Comparison of ENCODE assay signal across 8 cellular contexts in the genomic region with DNA sequence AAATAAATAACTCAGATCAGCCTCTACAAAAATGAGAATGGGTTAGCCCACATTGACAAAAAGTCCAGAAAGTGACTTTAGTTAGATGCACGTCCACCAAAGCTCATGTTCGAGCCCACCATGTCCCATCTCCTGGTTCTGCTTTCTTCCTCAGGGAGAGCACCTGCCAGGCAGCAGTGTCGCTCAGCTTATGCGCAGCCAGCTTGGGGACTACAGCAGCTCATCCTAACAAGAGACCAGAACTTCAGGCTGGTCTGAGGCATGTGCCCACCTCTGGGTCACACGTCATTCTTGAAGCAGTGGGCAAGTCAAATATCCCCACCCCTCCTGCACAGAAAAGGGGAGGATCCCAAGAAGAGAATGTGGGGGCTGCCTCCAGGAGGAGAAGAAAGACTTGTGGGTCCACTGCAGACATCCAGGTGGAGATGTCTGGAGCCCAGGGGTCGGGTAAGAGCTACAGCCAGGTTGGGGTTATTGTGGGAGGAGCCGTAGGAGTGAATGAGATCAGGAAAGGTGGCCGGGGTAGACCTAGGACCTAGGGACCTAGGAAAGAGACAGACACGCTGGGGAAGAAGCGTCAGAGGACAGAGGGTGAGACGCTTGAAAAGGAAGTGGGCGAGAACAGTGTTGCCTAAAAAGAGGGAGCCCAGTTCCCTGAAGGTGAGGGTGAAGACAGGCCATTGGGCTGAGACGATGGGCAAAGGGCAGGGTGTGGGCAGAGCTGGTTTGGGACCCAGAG. TPM values are rescaled to one million over a fixed set of nuclear protein-coding genes. Genes with fewer than 3 reads are reported as not detected.
A peak's percentile ranks its signal among the peaks of the same experiment; 100 is the strongest.
DNase-seq lines count a peak whose midpoint lies in the region; ATAC-seq, FAIRE-seq and TF ChIP-seq lines count a peak whose summit lies in the region.

No MANE protein-coding gene starts in this region.

- TF ChIP-seq CTCF in foreskin fibroblast (IDR thresholded peaks at IDR 0.05; ENCODE audit: low read depth, low read length), result no peak

- peak overlapping the region; percentile 35 for H3K14ac ChIP-seq in trophoblast cell (ENCODE audit: low read length)

- H2BK5ac ChIP-seq in trophoblast cell (ENCODE audit: low read depth, low read length, poor library complexity), result no peak overlapping the region

- no peak overlapping the region for H4K12ac ChIP-seq in trophoblast cell (ENCODE audit: low read depth, low read length)

- H3K9me3 ChIP-seq in SJCRH30 (replicated peaks) (no peaks in the 10 kb centered on the region), trophoblast cell (ENCODE audit: insufficient read depth, low read depth, low read length) (no peaks in the 10 kb centered on the region)

- ATAC-seq in HG03196 (IDR thresholded peaks at IDR 0.05; ENCODE audit: unreplicated experiment) (no peak), GM21723 (IDR thresholded peaks at IDR 0.05; ENCODE audit: unreplicated experiment) (no peak)

- FAIRE-seq in GM12891 (lab: Jason Lieb, UNC), result peak; percentile 23

- peak overlapping the region; percentile 76 for H3K4me2 ChIP-seq in trophoblast cell (ENCODE audit: low read length)

- no peak for TF ChIP-seq POLR2A in GM12891 (IDR thresholded peaks at IDR 0.05; ENCODE audit: low read depth, low read length)

- peak overlapping the region; percentile 6 for H3K18ac ChIP-seq in trophoblast cell (ENCODE audit: low read length)

- H3K4me1 ChIP-seq in SJCRH30, result no peaks in the 10 kb centered on the region
- H3K4me1 ChIP-seq in trophoblast cell (ENCODE audit: control insufficient read depth in 1 of 2, insufficient read depth in 2 of 2, low read length in 2 of 2), result peaks cover 12 to 18% of the 10 kb centered on the region in 2 experiments

- no CpG with 5 or more reads among the region's 13 CpGs for WGBS in trophoblast cell (ENCODE audit: extremely low coverage, insufficient coverage, insufficient read length)

- no peak overlapping the region for H2BK12ac ChIP-seq in trophoblast cell (ENCODE audit: low read length)

- no peak overlapping the region for H3K4ac ChIP-seq in trophoblast cell (ENCODE audit: low read depth, low read length)

- no peaks in the 10 kb centered on the region for H3K27me3 ChIP-seq in SJCRH30
- H3K27me3 ChIP-seq in trophoblast cell (ENCODE audit: insufficient read depth, low read length), result no peaks in the 10 kb centered on the region

- H3K79me1 ChIP-seq in trophoblast cell (ENCODE audit: low read length), result peaks cover 9% of the 10 kb centered on the region

- H3K9ac ChIP-seq in trophoblast cell (ENCODE audit: low read length), result peak overlapping the region; percentile 6

- peak overlapping the region; percentile 20 for H4K8ac ChIP-seq in trophoblast cell (ENCODE audit: low read depth, low read length)

- H3K4me3 ChIP-seq in SJCRH30 (peak overlapping the region; percentile 64), foreskin fibroblast (ENCODE audit: low read depth in 1 of 2, low read length in 2 of 2) (peak overlapping the region; percentile 74 to 84), trophoblast cell (ENCODE audit: low read depth, low read length) (peak overlapping the region; percentile 63)

- peaks cover 2% of the 10 kb centered on the region for H3K79me2 ChIP-seq in trophoblast cell (ENCODE audit: control insufficient read depth, insufficient read depth, low read length, poor library complexity)

- no peak overlapping the region for H2BK120ac ChIP-seq in trophoblast cell (ENCODE audit: insufficient read depth, low read length, poor library complexity)

- no peak overlapping the region for H3K23ac ChIP-seq in trophoblast cell (ENCODE audit: low read length)

- peak overlapping the region; percentile 58 for H4K91ac ChIP-seq in trophoblast cell (ENCODE audit: low read depth, low read length)

- H3K27ac ChIP-seq in SJCRH30, result peak overlapping the region; percentile 8; the same call in 1 of the 2 replicates
- H3K27ac ChIP-seq in trophoblast cell (ENCODE audit: low read depth, low read length), result peak overlapping the region; percentile 24

- DNase-seq in GM12891 (ENCODE audit: insufficient read length, low spot score) (no peak), SJCRH30 (no peak), foreskin fibroblast (no peak), trophoblast cell (no peak), NCI-H128 (lab: John Stamatoyannopoulos, UW; ENCODE audit: unreplicated experiment) (no peak), occipital lobe (lab: John Stamatoyannopoulos, UW) (no peak)

- H2AFZ ChIP-seq in trophoblast cell (ENCODE audit: insufficient read depth, low read length, poor library complexity), result peak overlapping the region; percentile 18

- no peaks in the 10 kb centered on the region for H3K36me3 ChIP-seq in SJCRH30
- H3K36me3 ChIP-seq in trophoblast cell (ENCODE audit: control insufficient read depth in 1 of 2, insufficient read depth in 2 of 2, low read length in 2 of 2), result no peaks in the 10 kb centered on the region

- H2AK5ac ChIP-seq in trophoblast cell (ENCODE audit: low read length), result no peak overlapping the region

TF ChIP-seq in GM12891, 5 proteins besides CTCF, POLR2A, EP300 and RAD21:
- no peak for TF ChIP-seq POU2F2 (IDR thresholded peaks at IDR 0.05; ENCODE audit: low read depth, low read length)
- TF ChIP-seq POLR2AphosphoS5 (IDR thresholded peaks at IDR 0.05; ENCODE audit: low read depth, low read length), result no peak
- no peak for TF ChIP-seq SPI1 (IDR thresholded peaks at IDR 0.05; ENCODE audit: low read depth, low read length)

RNA-seq across cellular contexts. Expression of a gene that starts 52.5 kb away (rescaled TPM):
- 89.3 TPM for polyA plus RNA-seq in GM12891 (2012; ENCODE audit: low read depth, missing spikeins)
- 50.2 and 52.1 TPM in 2 replicates for total RNA-seq in SJCRH30 (2014; rRNA removed; shearing (Covaris generic))
- polyA plus RNA-seq in trophoblast cell (2013), result 177 and 189 TPM in 2 replicates
- total RNA-seq in occipital lobe, result 50.1 TPM
